ENCODE assay signal across 8 cellular contexts in the genomic region with DNA sequence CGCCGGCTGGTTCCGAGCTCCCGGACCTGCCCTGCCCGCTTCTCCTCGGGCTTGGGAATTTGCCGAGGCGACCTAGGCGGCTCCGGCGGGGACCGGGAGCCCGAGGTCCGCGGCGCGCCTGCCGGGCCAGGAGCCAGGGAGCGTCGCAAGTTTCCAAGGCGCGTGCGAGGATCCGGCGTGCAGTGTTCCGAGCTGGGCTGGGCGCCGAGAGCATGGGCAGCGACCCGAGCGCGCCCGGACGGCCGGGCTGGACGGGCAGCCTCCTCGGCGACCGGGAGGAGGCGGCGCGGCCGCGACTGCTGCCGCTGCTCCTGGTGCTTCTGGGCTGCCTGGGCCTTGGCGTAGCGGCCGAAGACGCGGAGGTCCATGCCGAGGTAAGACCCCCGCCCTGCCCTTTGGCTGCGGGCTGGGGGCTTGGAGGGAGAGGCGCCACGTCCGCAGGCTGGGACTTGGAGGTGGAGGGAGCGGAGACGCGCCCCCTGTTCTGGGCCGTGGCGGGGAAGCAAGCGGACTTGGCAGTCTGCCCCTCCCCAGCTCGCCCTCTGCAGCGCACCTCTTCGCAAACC. TPM values are rescaled to one million over a fixed set of nuclear protein-coding genes. Genes with fewer than 3 reads are reported as not detected.
A peak's percentile ranks its signal among the peaks of the same experiment; 100 is the strongest.
DNase-seq lines count a peak whose midpoint lies in the region; ATAC-seq and TF ChIP-seq lines count a peak whose summit lies in the region.

No MANE protein-coding gene starts in this region.

- H3K27ac ChIP-seq in heart right ventricle (peak overlapping the region; percentile 72 to 99 (median 94)), psoas muscle (peak overlapping the region; percentile 82)

- DNase-seq in activated CD4-positive, alpha-beta T cell treated with anti-CD3 and anti-CD28 coated beads, Interleukin-2, amount 10 ng/mL, durations not matched to agents 7 days and 5 days, result no peak
- DNase-seq in activated CD4-positive, alpha-beta T cell treated with anti-CD3 and anti-CD28 coated beads for 4 hours, result no peak
- DNase-seq in heart right ventricle (peak in 1 of 2 donors; percentile 73), psoas muscle (peak; percentile 64 to 80)
- no peak for DNase-seq in effector CD8-positive, alpha-beta T cell (lab: John Stamatoyannopoulos, UW)
- DNase-seq in activated CD4-positive, CD25-positive, alpha-beta regulatory T cell treated with anti-CD3 and anti-CD28 coated beads, Interleukin-2, amount 50 U/mL, for 72 hours, result no peak

- peaks cover 0 to 6% (median 0%) of the 10 kb centered on the region in 9 donors for H3K36me3 ChIP-seq in heart right ventricle
- no peaks in the 10 kb centered on the region for H3K36me3 ChIP-seq in psoas muscle (ENCODE audit: insufficient read depth in 1 of 2, low read depth in 1 of 2)

- TF ChIP-seq RAD21 in Ishikawa (IDR thresholded peaks at IDR 0.05; ENCODE audit: low read depth), result no peak

- intact Hi-C loops in heart right ventricle (cut with DNase I), result loop anchor here in 6 of 10 donors (2.0 to 10.0 kb wide), 4 partner anchors 55 to 169 kb away; a partner anchor contains a TSS
- intact Hi-C loops in psoas muscle (cut with DNase I), result no loop called here

- CTCF ChIA-PET in activated CD4-positive, alpha-beta T cell treated with anti-CD3 and anti-CD28 coated beads, Interleukin-2, amount 10 ng/mL, durations not matched to agents 7 days and 5 days (lab: Charles Lee), result interaction anchor here (0.7 to 1.4 kb wide), 4 partner anchors 9 to 170 kb away, joined by 3 to 4 read pairs (median 4); no protein-coding TSS in a partner anchor

- TF ChIP-seq CTCF in heart right ventricle (IDR thresholded peaks at IDR 0.05) (peak in 3 of 9 donors; percentile 4 to 14 (median 4)), psoas muscle (IDR thresholded peaks at IDR 0.05) (no peak)

- no peak overlapping the region for H3K27ac Mint-ChIP-seq in activated CD4-positive, alpha-beta T cell treated with anti-CD3 and anti-CD28 coated beads, Interleukin-2, amount 10 ng/mL, durations not matched to agents 7 days and 5 days
- H3K27ac Mint-ChIP-seq in activated naive CD4-positive, alpha-beta T cell treated with anti-CD3 and anti-CD28 coated beads, Interleukin-2, amount 50 U/mL, for 24 hours, result no peak overlapping the region

- peaks cover 6% of the 10 kb centered on the region for H3K36me3 Mint-ChIP-seq in activated CD4-positive, alpha-beta T cell treated with anti-CD3 and anti-CD28 coated beads, Interleukin-2, amount 10 ng/mL, durations not matched to agents 7 days and 5 days (ENCODE audit: low read depth)
- no peaks in the 10 kb centered on the region for H3K36me3 Mint-ChIP-seq in activated naive CD4-positive, alpha-beta T cell treated with anti-CD3 and anti-CD28 coated beads, Interleukin-2, amount 50 U/mL, for 24 hours

- peaks cover 28% of the 10 kb centered on the region for H3K27me3 Mint-ChIP-seq in activated CD4-positive, alpha-beta T cell treated with anti-CD3 and anti-CD28 coated beads, Interleukin-2, amount 10 ng/mL, durations not matched to agents 7 days and 5 days
- no peaks in the 10 kb centered on the region for H3K27me3 Mint-ChIP-seq in activated naive CD4-positive, alpha-beta T cell treated with anti-CD3 and anti-CD28 coated beads, Interleukin-2, amount 50 U/mL, for 24 hours

- POLR2A ChIA-PET in activated CD4-positive, alpha-beta T cell treated with anti-CD3 and anti-CD28 coated beads, Interleukin-2, amount 10 ng/mL, durations not matched to agents 7 days and 5 days (lab: Charles Lee), result no interaction called here

- no peaks in the 10 kb centered on the region for H3K9me3 Mint-ChIP-seq in activated CD4-positive, alpha-beta T cell treated with anti-CD3 and anti-CD28 coated beads, Interleukin-2, amount 10 ng/mL, durations not matched to agents 7 days and 5 days
- no peaks in the 10 kb centered on the region for H3K9me3 Mint-ChIP-seq in activated naive CD4-positive, alpha-beta T cell treated with anti-CD3 and anti-CD28 coated beads, Interleukin-2, amount 50 U/mL, for 24 hours

- peaks cover 8% of the 10 kb centered on the region for H3K4me1 Mint-ChIP-seq in activated CD4-positive, alpha-beta T cell treated with anti-CD3 and anti-CD28 coated beads, Interleukin-2, amount 10 ng/mL, durations not matched to agents 7 days and 5 days
- H3K4me1 Mint-ChIP-seq in activated naive CD4-positive, alpha-beta T cell treated with anti-CD3 and anti-CD28 coated beads, Interleukin-2, amount 50 U/mL, for 24 hours, result peaks cover 9% of the 10 kb centered on the region

- H3K27me3 ChIP-seq in heart right ventricle (peaks cover 0 to 43% (median 0%) of the 10 kb centered on the region in 7 donors), psoas muscle (ENCODE audit: insufficient read depth in 3 of 3, low read length in 2 of 3) (no peaks in the 10 kb centered on the region)

- H3K4me3 ChIP-seq in heart right ventricle (peak overlapping the region; percentile 60 to 95 (median 89)), psoas muscle (peak overlapping the region; percentile 78)

- ATAC-seq in heart right ventricle, result peak; percentile 21 to 50 (median 37)
- ATAC-seq in psoas muscle, result peak; percentile 47 to 66 (median 60)

- H3K4me3 Mint-ChIP-seq in activated CD4-positive, alpha-beta T cell treated with anti-CD3 and anti-CD28 coated beads, Interleukin-2, amount 10 ng/mL, durations not matched to agents 7 days and 5 days, result peak overlapping the region; percentile 32
- H3K4me3 Mint-ChIP-seq in activated naive CD4-positive, alpha-beta T cell treated with anti-CD3 and anti-CD28 coated beads, Interleukin-2, amount 50 U/mL, for 24 hours, result peak overlapping the region; percentile 30

- TF ChIP-seq EP300 in Ishikawa (IDR thresholded peaks at IDR 0.05; ENCODE audit: borderline replicate concordance), result no peak

- WGBS in heart right ventricle, 2 donors, result 0 to 1% methylated on average over 65 of the region's 65 CpGs
- WGBS in psoas muscle, 3 donors, result 0 to 1% (median 0%) methylated on average over 48 to 65 of the region's 65 CpGs

- peaks cover 39 to 93% (median 82%) of the 10 kb centered on the region in 9 donors for H3K4me1 ChIP-seq in heart right ventricle
- peaks cover 34% of the 10 kb centered on the region for H3K4me1 ChIP-seq in psoas muscle

- H3K9me3 ChIP-seq in heart right ventricle (no peaks in the 10 kb centered on the region), psoas muscle (no peaks in the 10 kb centered on the region)

TF ChIP-seq in Ishikawa, 13 proteins besides CTCF, POLR2A, EP300 and RAD21:
- TF ChIP-seq, protein P1, sequence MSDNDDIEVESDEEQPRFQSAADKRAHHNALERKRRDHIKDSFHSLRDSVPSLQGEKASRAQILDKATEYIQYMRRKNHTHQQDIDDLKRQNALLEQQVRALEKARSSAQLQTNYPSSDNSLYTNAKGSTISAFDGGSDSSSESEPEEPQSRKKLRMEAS (IDR thresholded peaks at IDR 0.05), result peak; percentile 79; the same call in 1 of the 2 replicates
- TF ChIP-seq CREB1 (IDR thresholded peaks at IDR 0.05; ENCODE audit: low read depth) (no peak), ZBTB7A (IDR thresholded peaks at IDR 0.05; ENCODE audit: low read depth) (peak; percentile 83), NFIC (IDR thresholded peaks at IDR 0.05) (no peak)

RNA-seq across cellular contexts. Expression of a gene that starts 0.7 kb away (rescaled TPM):
- total RNA-seq in activated CD4-positive, alpha-beta T cell treated with anti-CD3 and anti-CD28 coated beads, Interleukin-2, amount 10 ng/mL, durations not matched to agents 7 days and 5 days, result under 1 TPM; 0.20 to 0.27 TPM
- total RNA-seq in heart right ventricle, result 10 to 100 TPM; 38.2 to 88.4 (median 59.3) TPM
- polyA plus RNA-seq in heart right ventricle, result 10 to 100 TPM; 24.4 to 31.4 TPM
- 1 to 10 TPM; 2.5 to 6.5 (median 4.4) TPM for total RNA-seq in psoas muscle
- 1 to 10 TPM; 4.2 to 6.4 (median 5.9) TPM for polyA plus RNA-seq in psoas muscle

RNA-seq across cellular contexts. Expression of a gene that starts 25.0 kb away (rescaled TPM):
- 10 to 100 TPM; 52.0 to 58.0 TPM for total RNA-seq in activated CD4-positive, alpha-beta T cell treated with anti-CD3 and anti-CD28 coated beads, Interleukin-2, amount 10 ng/mL, durations not matched to agents 7 days and 5 days
- total RNA-seq in heart right ventricle (10 to 100 TPM; 21.1 to 39.2 (median 31.5) TPM), psoas muscle (10 to 100 TPM; 10.1 to 26.0 (median 17.8) TPM)
- polyA plus RNA-seq in heart right ventricle (10 to 100 TPM; 23.6 to 44.3 TPM), psoas muscle (10 to 100 TPM; 17.0 to 30.7 (median 28.3) TPM)

RNA-seq across cellular contexts. Expression of a gene that starts 25.8 kb away (rescaled TPM):
- total RNA-seq in activated CD4-positive, alpha-beta T cell treated with anti-CD3 and anti-CD28 coated beads, Interleukin-2, amount 10 ng/mL, durations not matched to agents 7 days and 5 days, result 10 to 100 TPM; 19.8 to 20.8 TPM
- 10 to 100 TPM in 1 of 10 donors, 1 to 10 TPM in 9; 5.0 to 11.3 (median 7.5) TPM for total RNA-seq in heart right ventricle
- polyA plus RNA-seq in heart right ventricle, result 1 to 10 TPM; 3.5 to 4.3 TPM
- 1 to 10 TPM; 5.3 to 8.8 (median 7.9) TPM for total RNA-seq in psoas muscle
- 1 to 10 TPM; 2.0 to 6.6 (median 3.4) TPM for polyA plus RNA-seq in psoas muscle

RNA-seq across cellular contexts. Expression of a gene that starts 55.3 kb away (rescaled TPM):
- not detected for total RNA-seq in activated CD4-positive, alpha-beta T cell treated with anti-CD3 and anti-CD28 coated beads, Interleukin-2, amount 10 ng/mL, durations not matched to agents 7 days and 5 days
- not detected for total RNA-seq in heart right ventricle
- not detected for polyA plus RNA-seq in heart right ventricle
- not detected for total RNA-seq in psoas muscle
- not detected for polyA plus RNA-seq in psoas muscle

Comparison
In these comparisons a context has a peak if more than half of its experiments do, and no peak if none do; other contexts are left out.
1. DNase-seq: peak in psoas muscle (2 of 2); none in activated CD4-positive, alpha-beta T cell treated with anti-CD3 and anti-CD28 coated beads, Interleukin-2, amount 10 ng/mL, durations not matched to agents 7 days and 5 days (single experiment), activated CD4-positive, alpha-beta T cell treated with anti-CD3 and anti-CD28 coated beads for 4 hours (0 of 2), effector CD8-positive, alpha-beta T cell (single experiment) and activated CD4-positive, CD25-positive, alpha-beta regulatory T cell treated with anti-CD3 and anti-CD28 coated beads, Interleukin-2, amount 50 U/mL, for 72 hours (single experiment).
2. RNA of a gene that starts 0.7 kb away (total RNA-seq): 38.2 to 88.4 TPM in heart right ventricle; 2.5 to 6.5 TPM in psoas muscle and 0.20 to 0.27 TPM in activated CD4-positive, alpha-beta T cell treated with anti-CD3 and anti-CD28 coated beads, Interleukin-2, amount 10 ng/mL, durations not matched to agents 7 days and 5 days; every median in the first group is over 4 times any median in the second.
3. intact Hi-C loops: an anchor here in heart right ventricle (2.0 to 10.0 kb wide); none called in psoas muscle.